14 cellular contexts compared by ENCODE assay signal in genomic region chr1:25484533-25484932, GRCh38. TPM values are rescaled to one million over a fixed set of nuclear protein-coding genes. Genes with fewer than 3 reads are reported as not detected.
DNase-seq lines count a peak whose midpoint lies in the region; ATAC-seq and TF ChIP-seq lines count a peak whose summit lies in the region.
"Had no signal": no experiment of that assay in that cellular context is flagged by ENCODE, and none has a peak within 500 bp of the region (broad histone marks: within the 10 kb centered on the region; RNA-seq: fewer than 3 reads in every experiment).

No MANE protein-coding gene starts in this region.

- H3K79me2 ChIP-seq in DOHH2 (ENCODE audit: control insufficient read depth, low read length) (peaks cover 18% of the 10 kb centered on the region), OCI-LY1 (ENCODE audit: insufficient read depth, low read length) (no peaks in the 10 kb centered on the region), smooth muscle cell (ENCODE audit: low read depth) (peaks cover 14% of the 10 kb centered on the region)

- H3K36me3 ChIP-seq in DOHH2 (ENCODE audit: control insufficient read depth, low read length) (peaks cover 66% of the 10 kb centered on the region), OCI-LY1 (ENCODE audit: insufficient read depth, low read length) (peaks cover 35% of the 10 kb centered on the region; the same call in 1 of the 2 replicates), skeletal muscle tissue (ENCODE audit: control insufficient read depth in 3 of 3, insufficient read depth in 3 of 3, low read length in 3 of 3) (peaks cover 17 to 35% (median 31%) of the 10 kb centered on the region in 3 donors), BE2C (no peaks in the 10 kb centered on the region; the same call in 1 of the 2 replicates), smooth muscle cell (ENCODE audit: low read depth) (no peaks in the 10 kb centered on the region)

- peak overlapping the region; percentile 45; the same call in 1 of the 2 replicates for H3K27ac ChIP-seq in DOHH2 (ENCODE audit: low read depth, low read length)
- H3K27ac ChIP-seq in OCI-LY1 (ENCODE audit: low read depth, low read length, poor library complexity, severe bottlenecking): peak overlapping the region; percentile 51
- peak overlapping the region; percentile 9 for H3K27ac ChIP-seq in skeletal muscle tissue (ENCODE audit: low read depth, low read length)
- H3K27ac ChIP-seq in smooth muscle cell (ENCODE audit: low read depth): no peak overlapping the region
- H3K27ac ChIP-seq: Peyer's patch had no signal

- no peak overlapping the region for H2AFZ ChIP-seq in OCI-LY1 (ENCODE audit: low read length)
- no peak overlapping the region for H2AFZ ChIP-seq in smooth muscle cell (ENCODE audit: low read depth)

- WGBS in smooth muscle cell (ENCODE audit: low lambda C conversion rate): 95% methylated on average over 1 of the region's 1 CpG

- H3K9ac ChIP-seq in OCI-LY1 (ENCODE audit: low read length): no peak overlapping the region
- H3K9ac ChIP-seq in skeletal muscle tissue (ENCODE audit: low read depth in 1 of 3, low read length in 3 of 3): no peak overlapping the region
- H3K9ac ChIP-seq in smooth muscle cell (ENCODE audit: low read depth): no peak overlapping the region

- H3K4me2 ChIP-seq in DOHH2 (ENCODE audit: low read length): 0 out of 2 replicates have a peak overlapping the region, but pooled peaks have one; percentile 17
- no peak overlapping the region for H3K4me2 ChIP-seq in OCI-LY1 (ENCODE audit: low read length)
- no peak overlapping the region for H3K4me2 ChIP-seq in smooth muscle cell

- DNase-seq in left lobe of liver (ENCODE audit: low spot score): no peak
- DNase-seq in BE2C: no peak
- no peak for DNase-seq in smooth muscle cell (lab: John Stamatoyannopoulos, UW; ENCODE audit: unreplicated experiment)
- DNase-seq: AML-193; CD4-positive, alpha-beta T cell; DND-41; GOT3; NCI-H1930; NCI-H2171; Peyer's patch had no signal

- H3K9me2 ChIP-seq in DOHH2 (replicated peaks; ENCODE audit: control insufficient read depth, low read length) (no peaks in the 10 kb centered on the region), OCI-LY1 (ENCODE audit: low read depth, low read length) (no peaks in the 10 kb centered on the region)

- 0 out of 2 replicates have a peak, but pooled peaks cover 4% of the 10 kb centered on the region for H4K20me1 ChIP-seq in DOHH2 (ENCODE audit: control insufficient read depth, insufficient read depth, low read depth, low read length)
- no peaks in the 10 kb centered on the region for H4K20me1 ChIP-seq in OCI-LY1 (ENCODE audit: insufficient read depth, low read length)
- peaks cover 58% of the 10 kb centered on the region for H4K20me1 ChIP-seq in smooth muscle cell (ENCODE audit: low read depth)

- H3K4me1 ChIP-seq in DOHH2 (ENCODE audit: control insufficient read depth, low read length) (peaks cover 29% of the 10 kb centered on the region), OCI-LY1 (ENCODE audit: insufficient read depth, low read length, severe bottlenecking) (peaks cover 14% of the 10 kb centered on the region), skeletal muscle tissue (ENCODE audit: control insufficient read depth in 3 of 3, insufficient read depth in 3 of 3, low read length in 3 of 3) (peaks cover 19 to 30% (median 22%) of the 10 kb centered on the region in 3 donors), BE2C (0 out of 2 replicates have a peak, but pooled peaks cover 3% of the 10 kb centered on the region), smooth muscle cell (ENCODE audit: low read depth) (no peaks in the 10 kb centered on the region)
- H3K4me1 ChIP-seq: Peyer's patch had no signal

- TF ChIP-seq CTCF in DOHH2 (IDR thresholded peaks at IDR 0.05; ENCODE audit: low read depth, low read length, poor library complexity, severe bottlenecking) (no peak), OCI-LY1 (IDR thresholded peaks at IDR 0.05; ENCODE audit: low read length) (no peak), BE2C (IDR thresholded peaks at IDR 0.05; ENCODE audit: low read depth, low read length) (no peak), smooth muscle cell (IDR thresholded peaks at IDR 0.05; ENCODE audit: borderline replicate concordance, insufficient read depth, poor library complexity, severe bottlenecking) (no peak)

- H3K27me3 ChIP-seq in DOHH2 (ENCODE audit: control insufficient read depth, low read length) (no peaks in the 10 kb centered on the region), OCI-LY1 (ENCODE audit: insufficient read depth, low read length) (no peaks in the 10 kb centered on the region), skeletal muscle tissue (ENCODE audit: control insufficient read depth in 3 of 3, insufficient read depth in 3 of 3, low read length in 3 of 3) (no peaks in the 10 kb centered on the region), BE2C (no peaks in the 10 kb centered on the region), smooth muscle cell (ENCODE audit: low read depth) (no peaks in the 10 kb centered on the region)
- H3K27me3 ChIP-seq: Peyer's patch had no signal

- ATAC-seq in left lobe of liver (peak; percentile 30), HG02642 (IDR thresholded peaks at IDR 0.05; ENCODE audit: poor library complexity, unreplicated experiment) (no peak)

- H3K9me3 ChIP-seq in DOHH2 (ENCODE audit: control insufficient read depth, insufficient read depth, low read length) (no peaks in the 10 kb centered on the region), OCI-LY1 (ENCODE audit: low read length) (no peaks in the 10 kb centered on the region), skeletal muscle tissue (ENCODE audit: control insufficient read depth in 3 of 3, low read length in 3 of 3) (no peaks in the 10 kb centered on the region), BE2C (no peaks in the 10 kb centered on the region), smooth muscle cell (replicated peaks; ENCODE audit: low read depth) (no peaks in the 10 kb centered on the region)
- H3K9me3 ChIP-seq: Peyer's patch had no signal

- H3F3A ChIP-seq in DOHH2 (ENCODE audit: control insufficient read depth, insufficient read depth) (peaks cover 13% of the 10 kb centered on the region), OCI-LY1 (ENCODE audit: insufficient read depth, low read length) (no peaks in the 10 kb centered on the region), smooth muscle cell (ENCODE audit: low read depth) (peaks cover 4% of the 10 kb centered on the region)

- no peak overlapping the region for H3K4me3 ChIP-seq in DOHH2 (ENCODE audit: low read length)
- no peak overlapping the region for H3K4me3 ChIP-seq in OCI-LY1 (ENCODE audit: low read depth, low read length, poor library complexity, severe bottlenecking)
- H3K4me3 ChIP-seq in skeletal muscle tissue (ENCODE audit: low read length in 3 of 3): no peak overlapping the region
- no peak overlapping the region for H3K4me3 ChIP-seq in BE2C (ENCODE audit: low read depth, low read length)
- H3K4me3 ChIP-seq in smooth muscle cell: no peak overlapping the region
- H3K4me3 ChIP-seq: Peyer's patch had no signal

RNA-seq across cellular contexts. Expression of gene MACO1, which starts 53.8 kb away (rescaled TPM):
- total RNA-seq in left lobe of liver (34.0 TPM), skeletal muscle tissue (16.2 TPM), smooth muscle cell (29.8 and 33.6 TPM in 2 replicates)
- polyA plus RNA-seq in BE2C (2012; ENCODE audit: insufficient read depth, insufficient read length, low read depth): 21.7 TPM
- polyA plus RNA-seq in smooth muscle cell: 19.1 and 19.8 TPM in 2 replicates

RNA-seq across cellular contexts. Expression of gene LDLRAP1, which starts 58.9 kb away (rescaled TPM):
- 23.4 TPM for total RNA-seq in left lobe of liver
- 4.7 TPM for total RNA-seq in skeletal muscle tissue
- 2.6 TPM for polyA plus RNA-seq in BE2C (2012; ENCODE audit: insufficient read depth, insufficient read length, low read depth)
- 16.2 and 19.5 TPM in 2 replicates for total RNA-seq in smooth muscle cell
- 30.5 and 39.0 TPM in 2 replicates for polyA plus RNA-seq in smooth muscle cell
